14 cellular contexts compared by ENCODE assay signal in genomic region chr5:159877894-159878448, GRCh38. TPM values are rescaled to one million over a fixed set of nuclear protein-coding genes. Genes with fewer than 3 reads are reported as not detected.
DNase-seq lines count a peak whose midpoint lies in the region; ATAC-seq, FAIRE-seq and TF ChIP-seq lines count a peak whose summit lies in the region.
"Had no signal": no experiment of that assay in that cellular context is flagged by ENCODE, and none has a peak within 500 bp of the region (broad histone marks: within the 10 kb centered on the region; RNA-seq: fewer than 3 reads in every experiment).

No MANE protein-coding gene starts in this region.

- intact Hi-C loops in mammary epithelial cell (cut with micrococcal nuclease) (no loop called here), gastrocnemius medialis (cut with DNase I; ENCODE audit: low total_unique reads) (loop anchor here (10.0 kb wide), 1 partner anchor 103 kb away; no protein-coding TSS in a partner anchor)

- no peak overlapping the region for H3K4me3 ChIP-seq in mammary epithelial cell (replicated peaks in 1 of 3; ENCODE audit: insufficient read depth in 1 of 3, low read depth in 2 of 3, low read length in 3 of 3)
- H3K4me3 ChIP-seq in keratinocyte (ENCODE audit: control insufficient read depth in 2 of 3, extremely low read depth in 1 of 3, insufficient read depth in 2 of 3, low read depth in 1 of 3, low read length in 3 of 3): no peak overlapping the region
- H3K4me3 ChIP-seq in gastrocnemius medialis: no peak overlapping the region
- H3K4me3 ChIP-seq in osteoblast (ENCODE audit: insufficient read depth, low read length): no peak overlapping the region

- in situ Hi-C loops in G401 (cut with HindIII; ENCODE audit: low sequenced_read_pairs): no loop called here
- in situ Hi-C loops in mammary epithelial cell (cut with MboI; ENCODE audit: low sequenced_read_pairs in 2 of 2): no loop called here
- in situ Hi-C loops in gastrocnemius medialis (cut with MboI; ENCODE audit: low sequenced_read_pairs in 4 of 4): no loop called here
- in situ Hi-C loops in ACHN (cut with HindIII; ENCODE audit: low pct_ligation_motif_present, low pct_unique_long_range_greater_than_20kb, low sequenced_read_pairs): no loop called here

- no peaks in the 10 kb centered on the region for H3K27me3 ChIP-seq in mammary epithelial cell (ENCODE audit: insufficient read depth, low read length)
- no peaks in the 10 kb centered on the region for H3K27me3 ChIP-seq in keratinocyte (ENCODE audit: control insufficient read depth, extremely low read depth, insufficient read depth, low read length)
- no peaks in the 10 kb centered on the region for H3K27me3 ChIP-seq in gastrocnemius medialis
- H3K27me3 ChIP-seq in osteoblast (ENCODE audit: insufficient read depth, low read length): no peaks in the 10 kb centered on the region

- H3K4me2 ChIP-seq in mammary epithelial cell (ENCODE audit: insufficient read depth, low read depth, low read length): no peak overlapping the region
- H3K4me2 ChIP-seq in keratinocyte (ENCODE audit: control insufficient read depth, extremely low read depth, insufficient read depth, low read depth, low read length): no peak overlapping the region
- H3K4me2 ChIP-seq in osteoblast (ENCODE audit: insufficient read depth, low read length): no peak overlapping the region

- TF ChIP-seq POLR2A in gastrocnemius medialis (IDR thresholded peaks at IDR 0.05): no peak

- H3K27ac ChIP-seq in mammary epithelial cell (ENCODE audit: insufficient read depth, low read depth, low read length): no peak overlapping the region
- no peak overlapping the region for H3K27ac ChIP-seq in keratinocyte (ENCODE audit: control insufficient read depth, insufficient read depth, low read length)
- peak overlapping the region; percentile 44 to 67 (median 47) for H3K27ac ChIP-seq in gastrocnemius medialis
- no peak overlapping the region for H3K27ac ChIP-seq in osteoblast (ENCODE audit: low read depth, low read length)

- dilution Hi-C loops in mammary epithelial cell (cut with HindIII; ENCODE audit: low sequenced_read_pairs): no loop called here
- dilution Hi-C loops in keratinocyte (cut with MboI; ENCODE audit: extremely low pct_ligation_motif_present, low sequenced_read_pairs): no loop called here

- H3K36me3 ChIP-seq in mammary epithelial cell (ENCODE audit: insufficient read depth, low read length): no peaks in the 10 kb centered on the region
- H3K36me3 ChIP-seq in keratinocyte (ENCODE audit: control insufficient read depth in 2 of 2, extremely low read depth in 1 of 2, insufficient read depth in 2 of 2, low read length in 2 of 2): no peaks in the 10 kb centered on the region
- no peaks in the 10 kb centered on the region for H3K36me3 ChIP-seq in gastrocnemius medialis
- H3K36me3 ChIP-seq in osteoblast (ENCODE audit: insufficient read depth, low read length): no peaks in the 10 kb centered on the region

- no peaks in the 10 kb centered on the region for H3K9me1 ChIP-seq in keratinocyte (ENCODE audit: control insufficient read depth, extremely low read depth, insufficient read depth, low read length)

- TF ChIP-seq CTCF in mammary epithelial cell (conservative IDR thresholded peaks at IDR 0.05 in 1 of 2, IDR thresholded peaks at IDR 0.05 in 1 of 2; ENCODE audit: extremely low read depth in 1 of 2, insufficient read depth in 1 of 2, low read depth in 1 of 2, low read length in 2 of 2): no peak
- no peak for TF ChIP-seq CTCF in keratinocyte (optimal IDR thresholded peaks at IDR 0.05 in 1 of 3, IDR thresholded peaks at IDR 0.05 in 1 of 3, conservative IDR thresholded peaks at IDR 0.05 in 1 of 3; ENCODE audit: extremely low read depth in 1 of 3, insufficient read depth in 2 of 3, low read length in 3 of 3)
- TF ChIP-seq CTCF in gastrocnemius medialis (IDR thresholded peaks at IDR 0.05 in 4 of 5, conservative IDR thresholded peaks at IDR 0.05 in 1 of 5): no peak
- TF ChIP-seq CTCF in osteoblast (IDR thresholded peaks at IDR 0.05; ENCODE audit: extremely low read depth, low read depth, low read length): no peak

- H2AFZ ChIP-seq in mammary epithelial cell (ENCODE audit: low read depth, low read length) (peak overlapping the region; percentile 19), keratinocyte (ENCODE audit: control insufficient read depth, low read length) (peak overlapping the region; percentile 92), osteoblast (ENCODE audit: low read length) (no peak overlapping the region)

- DNase-seq in G401 (ENCODE audit: low spot score) (peak; percentile 18), mammary epithelial cell (no peak), keratinocyte (ENCODE audit: low read depth, low spot score) (no peak), gastrocnemius medialis (peak in 1 of 2 donors; percentile 36), osteoblast (ENCODE audit: insufficient read length, low spot score, missing footprints) (no peak), ACHN (no peak), NCI-H2171 treated with DMSO at 0.1 percent for 48 hours (lab: John Stamatoyannopoulos, UW) (no peak)
- DNase-seq: activated CD4-positive, alpha-beta T cell treated with anti-CD3 and anti-CD28 coated beads for 48 hours; CD4-positive, CD25-positive, alpha-beta regulatory T cell; NCI-H748 treated with DMSO at 0.1 percent for 48 hours; stimulated activated CD4-positive, alpha-beta T cell treated with anti-CD3 and anti-CD28 coated beads, Interleukin-4, amount 100 ng/mL, for 1 hour; SW 1271 had no signal

- WGBS in mammary epithelial cell (ENCODE audit: low coverage, missing lambda C conversion rate): 80% methylated on average over 7 of the region's 7 CpGs

- CTCF ChIA-PET in mammary epithelial cell (lab: Charles Lee; ENCODE audit: low non-redundant PET): no interaction called here

- H3K9ac ChIP-seq in mammary epithelial cell (ENCODE audit: insufficient read depth, low read length) (no peak overlapping the region), keratinocyte (ENCODE audit: control insufficient read depth, extremely low read depth, insufficient read depth, low read length) (no peak overlapping the region)

- H3K4me1 ChIP-seq in mammary epithelial cell (ENCODE audit: insufficient read depth, low read length): peaks cover 17% of the 10 kb centered on the region
- H3K4me1 ChIP-seq in keratinocyte (ENCODE audit: control insufficient read depth, extremely low read depth, insufficient read depth, low read length): peaks cover 21% of the 10 kb centered on the region
- peaks cover 10 to 17% of the 10 kb centered on the region in 2 donors for H3K4me1 ChIP-seq in gastrocnemius medialis
- peaks cover 33% of the 10 kb centered on the region for H3K4me1 ChIP-seq in osteoblast (ENCODE audit: insufficient read depth, low read length)

- FAIRE-seq in keratinocyte (lab: Jason Lieb, UNC): no peak

- ATAC-seq in gastrocnemius medialis (peak in 1 of 2 donors; percentile 25), HG03469 (IDR thresholded peaks at IDR 0.05; ENCODE audit: unreplicated experiment) (no peak)
- ATAC-seq: natural killer cell treated with Interleukin-12 subunit alpha and Interleukin-12 subunit beta and Interleukin-15 and Interleukin-18, amount 100 ng/mL, for 72 hours had no signal

- H3K79me2 ChIP-seq in mammary epithelial cell (ENCODE audit: insufficient read depth, low read length): no peaks in the 10 kb centered on the region
- H3K79me2 ChIP-seq in keratinocyte (ENCODE audit: control insufficient read depth, insufficient read depth, low read length): no peaks in the 10 kb centered on the region
- no peaks in the 10 kb centered on the region for H3K79me2 ChIP-seq in osteoblast (ENCODE audit: insufficient read depth, low read length)

- H3K9me3 ChIP-seq in mammary epithelial cell (replicated peaks; ENCODE audit: insufficient read depth, low read length) (no peaks in the 10 kb centered on the region), keratinocyte (ENCODE audit: control insufficient read depth, low read depth, low read length) (no peaks in the 10 kb centered on the region), gastrocnemius medialis (no peaks in the 10 kb centered on the region), osteoblast (ENCODE audit: low read depth, low read length) (no peaks in the 10 kb centered on the region)

- no TSS peak for BruUV-seq in mammary epithelial cell (replicated peaks; lab: Mats Ljungman, UMichigan)

- no peaks in the 10 kb centered on the region for H4K20me1 ChIP-seq in mammary epithelial cell (ENCODE audit: insufficient read depth, low read length)
- H4K20me1 ChIP-seq in keratinocyte (ENCODE audit: control insufficient read depth, extremely low read depth, insufficient read depth, low read length): no peaks in the 10 kb centered on the region
- H4K20me1 ChIP-seq in osteoblast (ENCODE audit: insufficient read depth, low read length): no peaks in the 10 kb centered on the region

RNA-seq across cellular contexts. Expression of gene ADRA1B, which starts 38.3 kb away (rescaled TPM):
- 41.4 and 46.5 TPM in 2 replicates for total RNA-seq in G401 (2014; rRNA removed; shearing (Covaris generic))
- total RNA-seq in mammary epithelial cell (under 1 TPM; 0.67 to 0.80 TPM), gastrocnemius medialis (1 to 10 TPM in 2 of 4 donors, under 1 TPM in 2; 0.61 to 1.9 (median 0.94) TPM), osteoblast (0.29 and 0.36 TPM in 2 replicates)
- polyA plus RNA-seq in mammary epithelial cell (0.77 TPM), keratinocyte (0.18 to 0.77 TPM (median 0.23 TPM) in 3 replicates)
- polyA minus RNA-seq in mammary epithelial cell (5.4 TPM), keratinocyte (0.30 to 2.1 TPM (median 0.42 TPM) in 3 replicates)
- not detected for polyA plus RNA-seq in keratinocyte (2011; ENCODE audit: low read depth)
- 0.16 and 0.21 TPM in 2 replicates for polyA plus RNA-seq in keratinocyte (2011; cell fraction: cytosol; rRNA removed)
- 0.35 and 0.36 TPM in 2 replicates for polyA plus RNA-seq in keratinocyte (2011; cell fraction: nucleus; rRNA removed)
- 0.95 TPM in 1 of 2 replicates, not detected in the other for polyA plus RNA-seq in keratinocyte (2012; ENCODE audit: low replicate concordance)
- polyA minus RNA-seq in keratinocyte (2011; cell fraction: cytosol; rRNA and poly(A)+ RNA removed): not detected
- polyA minus RNA-seq in keratinocyte (2011; cell fraction: nucleus; rRNA and poly(A)+ RNA removed): 0.31 and 0.42 TPM in 2 replicates
- total RNA-seq: CD4-positive, CD25-positive, alpha-beta regulatory T cell; natural killer cell treated with Interleukin-12 subunit alpha and Interleukin-12 subunit beta and Interleukin-15 and Interleukin-18, amount 100 ng/mL, for 72 hours had no signal
- polyA plus RNA-seq: CD4-positive, CD25-positive, alpha-beta regulatory T cell had no signal

Comparison
In these comparisons a context has a peak if more than half of its experiments do, and no peak if none do; other contexts are left out.
1. H3K27ac ChIP-seq: peak in gastrocnemius medialis (4 of 4); none in mammary epithelial cell (single experiment), keratinocyte (single experiment) and osteoblast (single experiment).
2. RNA of gene ADRA1B, which starts 38.3 kb away (total RNA-seq): 41.4 to 46.5 TPM in G401; 0.61 to 1.9 TPM in gastrocnemius medialis, 0.67 to 0.80 TPM in mammary epithelial cell and 0.29 to 0.36 TPM in osteoblast; every median in the first group is over 10 times any median in the second.